ENCODE assay signal across 1 cellular context in genomic region chr9:108934323-108934885, GRCh38.
A peak's percentile ranks its signal among the peaks of the same experiment; 100 is the strongest.
TF ChIP-seq lines count a peak whose summit lies in the region.

ABITRAM (plus strand) TSS chr9:108934400; CDS start chr9:108934487, 87 bp downstream.

TF ChIP-seq in HepG2, 621 proteins besides CTCF, POLR2A, EP300 and RAD21 (continued from another document and continues in another):
- TF ChIP-seq MTERF4 (CRISPR knock-in tag; IDR thresholded peaks at IDR 0.05) (peak; percentile 79; the same call in 1 of the 2 replicates), U2AF2 (IDR thresholded peaks at IDR 0.05; ENCODE audit: low read depth, low read length) (peak; percentile 80; the same call in 1 of the 2 replicates), FOXA3 (CRISPR knock-in tag; IDR thresholded peaks at IDR 0.05) (peak; percentile 14; the same call in 1 of the 2 replicates), ZFP91 (CRISPR knock-in tag; IDR thresholded peaks at IDR 0.05; ENCODE audit: borderline replicate concordance) (no peak; the same call in 1 of the 2 replicates), HDAC1 (CRISPR knock-in tag; IDR thresholded peaks at IDR 0.05) (peak; percentile 92), RFX3 (CRISPR knock-in tag; IDR thresholded peaks at IDR 0.05) (peak; percentile 93), POGZ (CRISPR knock-in tag; IDR thresholded peaks at IDR 0.05) (0 out of 2 replicates have a peak, but pooled peaks have one; percentile 49), ZNF564 (CRISPR knock-in tag; IDR thresholded peaks at IDR 0.05) (no peak), ZNF776 (CRISPR knock-in tag; IDR thresholded peaks at IDR 0.05) (0 out of 2 replicates have a peak, but pooled peaks have one; percentile 59), ATF2 (CRISPR knock-in tag; IDR thresholded peaks at IDR 0.05) (0 out of 2 replicates have a peak, but pooled peaks have one; percentile 7), KLF11 (CRISPR knock-in tag; IDR thresholded peaks at IDR 0.05) (0 out of 2 replicates have a peak, but pooled peaks have one; percentile 12), PHF20 (CRISPR knock-in tag; IDR thresholded peaks at IDR 0.05) (peak; percentile 83; the same call in 1 of the 2 replicates), ZNF567 (CRISPR knock-in tag; IDR thresholded peaks at IDR 0.05; ENCODE audit: borderline replicate concordance) (peak; percentile 53; the same call in 1 of the 2 replicates), KAT7 (CRISPR knock-in tag; IDR thresholded peaks at IDR 0.05; ENCODE audit: borderline replicate concordance) (0 out of 2 replicates have a peak, but pooled peaks have one; percentile 26), ZNF18 (CRISPR knock-in tag; IDR thresholded peaks at IDR 0.05; ENCODE audit: insufficient replicate concordance) (no peak), RFX1 (IDR thresholded peaks at IDR 0.05) (peak; percentile 93), ASH2L (IDR thresholded peaks at IDR 0.05; ENCODE audit: insufficient read length, low read depth, low read length) (peak; percentile 53), ZNF562 (CRISPR knock-in tag; IDR thresholded peaks at IDR 0.05; ENCODE audit: borderline replicate concordance) (no peak), ZNF598 (CRISPR knock-in tag; IDR thresholded peaks at IDR 0.05; ENCODE audit: borderline replicate concordance) (0 out of 2 replicates have a peak, but pooled peaks have one; percentile 21), PHF8 (CRISPR knock-in tag; IDR thresholded peaks at IDR 0.05) (no peak; the same call in 1 of the 2 replicates), GTF3A (CRISPR knock-in tag; conservative IDR thresholded peaks at IDR 0.05) (0 out of 2 replicates have a peak, but pooled peaks have one; percentile 18), SIX4 (CRISPR knock-in tag; IDR thresholded peaks at IDR 0.05) (no peak), FOXO1 (CRISPR knock-in tag; IDR thresholded peaks at IDR 0.05) (peak; percentile 21; the same call in 1 of the 2 replicates), NR2F2 (IDR thresholded peaks at IDR 0.05; ENCODE audit: borderline replicate concordance, low read depth) (no peak), HES4 (CRISPR knock-in tag; IDR thresholded peaks at IDR 0.05; ENCODE audit: borderline replicate concordance) (peak; percentile 61; the same call in 1 of the 2 replicates), MNT (IDR thresholded peaks at IDR 0.05) (peak; percentile 58), SIN3B (IDR thresholded peaks at IDR 0.05; ENCODE audit: low read length) (0 out of 2 replicates have a peak, but pooled peaks have one; percentile 5), NCOR1 (IDR thresholded peaks at IDR 0.05; ENCODE audit: borderline replicate concordance, low read length) (no peak), ATF7 (IDR thresholded peaks at IDR 0.05) (no peak), ATF7 (CRISPR knock-in tag; IDR thresholded peaks at IDR 0.05) (peak; percentile 5; the same call in 1 of the 2 replicates), ZBTB37 (CRISPR knock-in tag; IDR thresholded peaks at IDR 0.05) (no peak), ZNF121 (CRISPR knock-in tag; IDR thresholded peaks at IDR 0.05) (peak; percentile 55; the same call in 1 of the 2 replicates), ZMYM4 (CRISPR knock-in tag; IDR thresholded peaks at IDR 0.05) (peak; percentile 57), REL (CRISPR knock-in tag; conservative IDR thresholded peaks at IDR 0.05) (0 out of 2 replicates have a peak, but pooled peaks have one; percentile 5), PHF21A (CRISPR knock-in tag; IDR thresholded peaks at IDR 0.05) (0 out of 2 replicates have a peak, but pooled peaks have one; percentile 5), ZNF709 (CRISPR knock-in tag; IDR thresholded peaks at IDR 0.05) (peak; percentile 61; the same call in 1 of the 2 replicates), TEAD3 (CRISPR knock-in tag; optimal IDR thresholded peaks at IDR 0.05; ENCODE audit: borderline replicate concordance) (peak; percentile 17), NFRKB (IDR thresholded peaks at IDR 0.05) (no peak), SAP130 (CRISPR knock-in tag; IDR thresholded peaks at IDR 0.05; ENCODE audit: low read depth) (peak; percentile 88), ARID4A (CRISPR knock-in tag; IDR thresholded peaks at IDR 0.05; ENCODE audit: borderline replicate concordance) (peak; percentile 96), MAZ (IDR thresholded peaks at IDR 0.05; ENCODE audit: borderline replicate concordance, low read depth, low read length) (peak; percentile 62), MAZ (CRISPR knock-in tag; IDR thresholded peaks at IDR 0.05; ENCODE audit: low read depth) (peak; percentile 61), ZNF296 (CRISPR knock-in tag; conservative IDR thresholded peaks at IDR 0.05) (no peak), TGIF2 (CRISPR knock-in tag; IDR thresholded peaks at IDR 0.05) (0 out of 2 replicates have a peak, but pooled peaks have one; percentile 56), TOE1 (CRISPR knock-in tag; IDR thresholded peaks at IDR 0.05) (0 out of 2 replicates have a peak, but pooled peaks have one; percentile 13), MXD4 (CRISPR knock-in tag; IDR thresholded peaks at IDR 0.05) (peak; percentile 48), FOXO4 (CRISPR knock-in tag; conservative IDR thresholded peaks at IDR 0.05) (no peak), NFYB (CRISPR knock-in tag; IDR thresholded peaks at IDR 0.05) (no peak), SALL1 (CRISPR knock-in tag; IDR thresholded peaks at IDR 0.05) (peak; percentile 60; the same call in 1 of the 2 replicates), ZBTB2 (CRISPR knock-in tag; IDR thresholded peaks at IDR 0.05; ENCODE audit: low read depth) (peak; percentile 49; the same call in 1 of the 2 replicates), PAX8 (CRISPR knock-in tag; IDR thresholded peaks at IDR 0.05; ENCODE audit: borderline replicate concordance) (peak; percentile 11; the same call in 1 of the 2 replicates), ZNF740 (CRISPR knock-in tag; IDR thresholded peaks at IDR 0.05) (peak; percentile 67; the same call in 1 of the 2 replicates)
